Comparison of ENCODE assay signal across 17 cellular contexts in genomic region chr3:134351421-134351820, GRCh38. TPM values are rescaled to one million over a fixed set of nuclear protein-coding genes. Genes with fewer than 3 reads are reported as not detected.
DNase-seq lines count a peak whose midpoint lies in the region; ATAC-seq, FAIRE-seq and TF ChIP-seq lines count a peak whose summit lies in the region.
"Had no signal": no experiment of that assay in that cellular context is flagged by ENCODE, and none has a peak within 500 bp of the region (broad histone marks: within the 10 kb centered on the region; RNA-seq: fewer than 3 reads in every experiment).

No MANE protein-coding gene starts in this region.

- peaks cover 14% of the 10 kb centered on the region for H3K79me2 ChIP-seq in PC-3 (ENCODE audit: low read length)

- H3K4me3 Mint-ChIP-seq in type B pancreatic cell: peak overlapping the region; percentile 34
- H3K4me3 Mint-ChIP-seq: activated T-helper 1 cell treated with anti-CD3 and anti-CD28 coated beads, Interleukin-12 subunit alpha, Interleukin-12 subunit beta, Interleukin-2, Interleukin-4 antibody, amounts not matched to agents 30 ng/mL and 10 ng/mL and 1 ng/mL, durations not matched to agents 14 hours and 24 hours and 36 hours; CD4-positive, alpha-beta T cell had no signal

- peaks cover 11% of the 10 kb centered on the region for H3K9me3 Mint-ChIP-seq in type B pancreatic cell

- CTCF ChIA-PET in PC-3 (lab: Charles Lee): no interaction called here

- H3K4me1 Mint-ChIP-seq in type B pancreatic cell (ENCODE audit: unreplicated experiment): peaks cover 35% of the 10 kb centered on the region

- H3K9me3 ChIP-seq in PC-3 (ENCODE audit: low read length): peaks cover 7% of the 10 kb centered on the region; the same call in 1 of the 2 replicates
- peaks cover 5% of the 10 kb centered on the region for H3K9me3 ChIP-seq in muscle layer of colon (ENCODE audit: low read length)
- no peaks in the 10 kb centered on the region for H3K9me3 ChIP-seq in upper lobe of right lung

- H3K36me3 ChIP-seq in PC-3 (ENCODE audit: low read depth, low read length) (peaks cover 22% of the 10 kb centered on the region), muscle layer of colon (ENCODE audit: insufficient read depth, low read length) (peaks cover 23% of the 10 kb centered on the region), upper lobe of right lung (peaks cover 22% of the 10 kb centered on the region)

- no peaks in the 10 kb centered on the region for H3K9me2 ChIP-seq in PC-3 (replicated peaks; ENCODE audit: low read length)

- H3K4me3 ChIP-seq in PC-3 (ENCODE audit: low read length) (no peak overlapping the region), coronary artery (no peak overlapping the region), muscle layer of colon (ENCODE audit: low read depth in 1 of 2, low read length in 2 of 2) (no peak overlapping the region), upper lobe of right lung (no peak overlapping the region)
- H3K4me3 ChIP-seq: mucosa of descending colon had no signal

- H4K20me1 ChIP-seq in PC-3 (ENCODE audit: low read length): no peaks in the 10 kb centered on the region

- H3K4me1 ChIP-seq in PC-3 (ENCODE audit: insufficient read depth, low read length): peaks cover 45% of the 10 kb centered on the region
- peaks cover 53% of the 10 kb centered on the region for H3K4me1 ChIP-seq in muscle layer of colon (ENCODE audit: insufficient read depth, low read length)
- peaks cover 60% of the 10 kb centered on the region for H3K4me1 ChIP-seq in upper lobe of right lung

- H3K27me3 Mint-ChIP-seq in type B pancreatic cell: no peaks in the 10 kb centered on the region
- H3K27me3 Mint-ChIP-seq: CD4-positive, alpha-beta T cell had no signal

- H3K9ac ChIP-seq in PC-3 (ENCODE audit: low read length) (no peak overlapping the region), muscle layer of colon (ENCODE audit: low read length) (no peak overlapping the region)

- no TSS peak for BruUV-seq in PC-3 (replicated peaks; lab: Mats Ljungman, UMichigan)

- no peak for DNase-seq in PC-3
- no peak for DNase-seq in coronary artery (ENCODE audit: low spot score)
- no peak for DNase-seq in type B pancreatic cell (ENCODE audit: extremely low spot score, unreplicated experiment)
- DNase-seq in GM12892 (ENCODE audit: insufficient read length): no peak
- DNase-seq in AG08395 (ENCODE audit: low spot score): no peak
- DNase-seq in upper lobe of right lung: no peak
- DNase-seq: activated CD4-positive, alpha-beta T cell treated with anti-CD3 and anti-CD28 coated beads, Interleukin-2, amount 50 U/mL, for 48 hours; CD4-positive, alpha-beta T cell; effector CD8-positive, alpha-beta T cell; NCI-H1694 had no signal

- no peak overlapping the region for H2AFZ ChIP-seq in PC-3 (ENCODE audit: low read length)

- intact Hi-C loops in PC-3 (cut with micrococcal nuclease): no loop called here
- intact Hi-C loops in upper lobe of right lung (cut with DNase I): no loop called here

- H3K27me3 ChIP-seq in PC-3 (ENCODE audit: low read length) (no peaks in the 10 kb centered on the region), muscle layer of colon (ENCODE audit: control insufficient read depth in 1 of 2, insufficient read depth in 2 of 2, low read length in 2 of 2) (no peaks in the 10 kb centered on the region), upper lobe of right lung (no peaks in the 10 kb centered on the region)

- H3K36me3 Mint-ChIP-seq in type B pancreatic cell: peaks cover 26% of the 10 kb centered on the region

- H3K27ac ChIP-seq in PC-3 (ENCODE audit: low read length) (peak overlapping the region; percentile 74), coronary artery (peak overlapping the region; percentile 20 to 90), muscle layer of colon (ENCODE audit: low read depth, low read length) (peak overlapping the region; percentile 6), upper lobe of right lung (no peak overlapping the region)
- H3K27ac ChIP-seq: HL-60 had no signal

- H3K4me2 ChIP-seq in PC-3 (ENCODE audit: low read length): peak overlapping the region; percentile 22; the same call in 1 of the 2 replicates

- TF ChIP-seq POLR2A in GM12892 (IDR thresholded peaks at IDR 0.05; ENCODE audit: low read depth, low read length): no peak

- POLR2A ChIA-PET in PC-3 (lab: Charles Lee; ENCODE audit: unreplicated experiment): interaction anchor here (0.5 kb wide), 1 partner anchor 33 kb away, joined by 5 read pairs; no protein-coding TSS in a partner anchor

- FAIRE-seq in GM12892 (lab: Jason Lieb, UNC): no peak
- FAIRE-seq: frontal cortex, H54, urothelium cell line had no signal

- H3K27ac Mint-ChIP-seq in type B pancreatic cell: peak overlapping the region; percentile 91
- H3K27ac Mint-ChIP-seq: activated T-helper 1 cell treated with anti-CD3 and anti-CD28 coated beads, Interleukin-12 subunit alpha, Interleukin-12 subunit beta, Interleukin-2, Interleukin-4 antibody, amounts not matched to agents 30 ng/mL and 10 ng/mL and 1 ng/mL, durations not matched to agents 14 hours and 24 hours and 36 hours; CD4-positive, alpha-beta T cell had no signal

- no peaks in the 10 kb centered on the region for H3F3A ChIP-seq in PC-3 (ENCODE audit: low read length, unreplicated experiment)

- TF ChIP-seq CTCF in PC-3 (conservative IDR thresholded peaks at IDR 0.05; ENCODE audit: low read depth, low read length) (no peak), coronary artery (IDR thresholded peaks at IDR 0.05) (no peak), type B pancreatic cell (conservative IDR thresholded peaks at IDR 0.05) (no peak), upper lobe of right lung (IDR thresholded peaks at IDR 0.05) (no peak)

- ATAC-seq in PC-3: no peak
- no peak for ATAC-seq in upper lobe of right lung

RNA-seq across cellular contexts. Expression of gene AMOTL2, which starts 22.8 kb away (rescaled TPM):
- total RNA-seq in PC-3 (2014; rRNA removed): 96.0 and 124 TPM in 2 replicates
- 79.2 and 122 TPM in 2 replicates for total RNA-seq in type B pancreatic cell (ENCODE audit: low replicate concordance)
- polyA plus RNA-seq in GM12892 (2012; ENCODE audit: missing spikeins): 0.15 TPM
- 119 TPM for total RNA-seq in upper lobe of right lung
- total RNA-seq: activated T-helper 1 cell treated with anti-CD3 and anti-CD28 coated beads, Interleukin-12 subunit alpha, Interleukin-12 subunit beta, Interleukin-2, Interleukin-4 antibody, amounts not matched to agents 30 ng/mL and 10 ng/mL and 1 ng/mL, durations not matched to agents 14 hours and 24 hours and 36 hours; CD4-positive, alpha-beta T cell had no signal
